ENCODE assay signal across 1 cellular context in the genomic region with DNA sequence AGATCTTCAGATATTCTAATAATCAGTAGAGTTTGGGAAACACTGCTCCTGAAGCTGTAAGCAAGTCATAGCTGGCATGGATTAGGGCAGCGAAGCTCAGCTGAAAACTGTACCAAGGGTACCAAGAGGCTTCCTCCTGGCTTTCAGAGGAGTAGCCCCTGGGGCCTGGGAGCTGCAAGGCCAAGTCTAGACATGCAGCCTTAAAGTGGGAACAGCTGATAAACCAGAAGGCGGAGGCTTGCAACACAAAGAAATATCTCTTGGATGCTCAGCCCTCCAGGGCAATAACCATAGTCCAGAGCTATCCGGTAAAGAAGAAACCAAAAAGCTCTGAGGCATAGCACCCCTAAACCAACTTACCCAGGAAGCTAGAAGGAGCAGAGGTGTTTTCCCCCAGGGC.
TF ChIP-seq lines count a peak whose summit lies in the region.

No MANE protein-coding gene starts in this region.

TF ChIP-seq in GM23338, 12 proteins besides CTCF, POLR2A, EP300 and RAD21 (continued from another document):
- TF ChIP-seq, protein P1, sequence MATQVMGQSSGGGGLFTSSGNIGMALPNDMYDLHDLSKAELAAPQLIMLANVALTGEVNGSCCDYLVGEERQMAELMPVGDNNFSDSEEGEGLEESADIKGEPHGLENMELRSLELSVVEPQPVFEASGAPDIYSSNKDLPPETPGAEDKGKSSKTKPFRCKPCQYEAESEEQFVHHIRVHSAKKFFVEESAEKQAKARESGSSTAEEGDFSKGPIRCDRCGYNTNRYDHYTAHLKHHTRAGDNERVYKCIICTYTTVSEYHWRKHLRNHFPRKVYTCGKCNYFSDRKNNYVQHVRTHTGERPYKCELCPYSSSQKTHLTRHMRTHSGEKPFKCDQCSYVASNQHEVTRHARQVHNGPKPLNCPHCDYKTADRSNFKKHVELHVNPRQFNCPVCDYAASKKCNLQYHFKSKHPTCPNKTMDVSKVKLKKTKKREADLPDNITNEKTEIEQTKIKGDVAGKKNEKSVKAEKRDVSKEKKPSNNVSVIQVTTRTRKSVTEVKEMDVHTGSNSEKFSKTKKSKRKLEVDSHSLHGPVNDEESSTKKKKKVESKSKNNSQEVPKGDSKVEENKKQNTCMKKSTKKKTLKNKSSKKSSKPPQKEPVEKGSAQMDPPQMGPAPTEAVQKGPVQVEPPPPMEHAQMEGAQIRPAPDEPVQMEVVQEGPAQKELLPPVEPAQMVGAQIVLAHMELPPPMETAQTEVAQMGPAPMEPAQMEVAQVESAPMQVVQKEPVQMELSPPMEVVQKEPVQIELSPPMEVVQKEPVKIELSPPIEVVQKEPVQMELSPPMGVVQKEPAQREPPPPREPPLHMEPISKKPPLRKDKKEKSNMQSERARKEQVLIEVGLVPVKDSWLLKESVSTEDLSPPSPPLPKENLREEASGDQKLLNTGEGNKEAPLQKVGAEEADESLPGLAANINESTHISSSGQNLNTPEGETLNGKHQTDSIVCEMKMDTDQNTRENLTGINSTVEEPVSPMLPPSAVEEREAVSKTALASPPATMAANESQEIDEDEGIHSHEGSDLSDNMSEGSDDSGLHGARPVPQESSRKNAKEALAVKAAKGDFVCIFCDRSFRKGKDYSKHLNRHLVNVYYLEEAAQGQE (IDR thresholded peaks at IDR 0.05; ENCODE audit: unreplicated experiment), result no peak
- TF ChIP-seq, protein P2, sequence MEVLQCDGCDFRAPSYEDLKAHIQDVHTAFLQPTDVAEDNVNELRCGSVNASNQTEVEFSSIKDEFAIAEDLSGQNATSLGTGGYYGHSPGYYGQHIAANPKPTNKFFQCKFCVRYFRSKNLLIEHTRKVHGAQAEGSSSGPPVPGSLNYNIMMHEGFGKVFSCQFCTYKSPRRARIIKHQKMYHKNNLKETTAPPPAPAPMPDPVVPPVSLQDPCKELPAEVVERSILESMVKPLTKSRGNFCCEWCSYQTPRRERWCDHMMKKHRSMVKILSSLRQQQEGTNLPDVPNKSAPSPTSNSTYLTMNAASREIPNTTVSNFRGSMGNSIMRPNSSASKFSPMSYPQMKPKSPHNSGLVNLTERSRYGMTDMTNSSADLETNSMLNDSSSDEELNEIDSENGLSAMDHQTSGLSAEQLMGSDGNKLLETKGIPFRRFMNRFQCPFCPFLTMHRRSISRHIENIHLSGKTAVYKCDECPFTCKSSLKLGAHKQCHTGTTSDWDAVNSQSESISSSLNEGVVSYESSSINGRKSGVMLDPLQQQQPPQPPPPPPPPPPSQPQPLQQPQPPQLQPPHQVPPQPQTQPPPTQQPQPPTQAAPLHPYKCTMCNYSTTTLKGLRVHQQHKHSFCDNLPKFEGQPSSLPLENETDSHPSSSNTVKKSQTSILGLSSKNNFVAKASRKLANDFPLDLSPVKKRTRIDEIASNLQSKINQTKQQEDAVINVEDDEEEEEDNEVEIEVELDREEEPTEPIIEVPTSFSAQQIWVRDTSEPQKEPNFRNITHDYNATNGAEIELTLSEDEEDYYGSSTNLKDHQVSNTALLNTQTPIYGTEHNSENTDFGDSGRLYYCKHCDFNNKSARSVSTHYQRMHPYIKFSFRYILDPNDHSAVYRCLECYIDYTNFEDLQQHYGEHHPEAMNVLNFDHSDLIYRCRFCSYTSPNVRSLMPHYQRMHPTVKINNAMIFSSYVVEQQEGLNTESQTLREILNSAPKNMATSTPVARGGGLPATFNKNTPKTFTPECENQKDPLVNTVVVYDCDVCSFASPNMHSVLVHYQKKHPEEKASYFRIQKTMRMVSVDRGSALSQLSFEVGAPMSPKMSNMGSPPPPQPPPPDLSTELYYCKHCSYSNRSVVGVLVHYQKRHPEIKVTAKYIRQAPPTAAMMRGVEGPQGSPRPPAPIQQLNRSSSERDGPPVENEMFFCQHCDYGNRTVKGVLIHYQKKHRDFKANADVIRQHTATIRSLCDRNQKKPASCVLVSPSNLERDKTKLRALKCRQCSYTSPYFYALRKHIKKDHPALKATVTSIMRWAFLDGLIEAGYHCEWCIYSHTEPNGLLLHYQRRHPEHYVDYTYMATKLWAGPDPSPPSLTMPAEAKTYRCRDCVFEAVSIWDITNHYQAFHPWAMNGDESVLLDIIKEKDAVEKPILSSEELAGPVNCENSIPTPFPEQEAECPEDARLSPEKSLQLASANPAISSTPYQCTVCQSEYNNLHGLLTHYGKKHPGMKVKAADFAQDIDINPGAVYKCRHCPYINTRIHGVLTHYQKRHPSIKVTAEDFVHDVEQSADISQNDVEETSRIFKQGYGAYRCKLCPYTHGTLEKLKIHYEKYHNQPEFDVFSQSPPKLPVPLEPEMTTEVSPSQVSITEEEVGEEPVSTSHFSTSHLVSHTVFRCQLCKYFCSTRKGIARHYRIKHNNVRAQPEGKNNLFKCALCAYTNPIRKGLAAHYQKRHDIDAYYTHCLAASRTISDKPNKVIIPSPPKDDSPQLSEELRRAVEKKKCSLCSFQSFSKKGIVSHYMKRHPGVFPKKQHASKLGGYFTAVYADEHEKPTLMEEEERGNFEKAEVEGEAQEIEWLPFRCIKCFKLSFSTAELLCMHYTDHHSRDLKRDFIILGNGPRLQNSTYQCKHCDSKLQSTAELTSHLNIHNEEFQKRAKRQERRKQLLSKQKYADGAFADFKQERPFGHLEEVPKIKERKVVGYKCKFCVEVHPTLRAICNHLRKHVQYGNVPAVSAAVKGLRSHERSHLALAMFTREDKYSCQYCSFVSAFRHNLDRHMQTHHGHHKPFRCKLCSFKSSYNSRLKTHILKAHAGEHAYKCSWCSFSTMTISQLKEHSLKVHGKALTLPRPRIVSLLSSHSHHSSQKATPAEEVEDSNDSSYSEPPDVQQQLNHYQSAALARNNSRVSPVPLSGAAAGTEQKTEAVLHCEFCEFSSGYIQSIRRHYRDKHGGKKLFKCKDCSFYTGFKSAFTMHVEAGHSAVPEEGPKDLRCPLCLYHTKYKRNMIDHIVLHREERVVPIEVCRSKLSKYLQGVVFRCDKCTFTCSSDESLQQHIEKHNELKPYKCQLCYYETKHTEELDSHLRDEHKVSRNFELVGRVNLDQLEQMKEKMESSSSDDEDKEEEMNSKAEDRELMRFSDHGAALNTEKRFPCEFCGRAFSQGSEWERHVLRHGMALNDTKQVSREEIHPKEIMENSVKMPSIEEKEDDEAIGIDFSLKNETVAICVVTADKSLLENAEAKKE (CRISPR knock-in tag; IDR thresholded peaks at IDR 0.05), result no peak
- TF ChIP-seq POLR2AphosphoS5 (IDR thresholded peaks at IDR 0.05; ENCODE audit: low read depth) (no peak), ZNF114 (CRISPR knock-in tag; IDR thresholded peaks at IDR 0.05) (no peak), NANOG (IDR thresholded peaks at IDR 0.05; ENCODE audit: borderline replicate concordance) (no peak), EZH2phosphoT487 (IDR thresholded peaks at IDR 0.05; ENCODE audit: unreplicated experiment) (no peak), EZH2 (IDR thresholded peaks at IDR 0.05; ENCODE audit: low read depth, unreplicated experiment) (no peak), CREB1 (CRISPR knock-in tag; IDR thresholded peaks at IDR 0.05; ENCODE audit: low read depth) (no peak), JUNB (IDR thresholded peaks at IDR 0.05; ENCODE audit: unreplicated experiment) (no peak), STAT1 (IDR thresholded peaks at IDR 0.05; ENCODE audit: unreplicated experiment) (no peak)
